8 cellular contexts compared by ENCODE assay signal in the genomic region with DNA sequence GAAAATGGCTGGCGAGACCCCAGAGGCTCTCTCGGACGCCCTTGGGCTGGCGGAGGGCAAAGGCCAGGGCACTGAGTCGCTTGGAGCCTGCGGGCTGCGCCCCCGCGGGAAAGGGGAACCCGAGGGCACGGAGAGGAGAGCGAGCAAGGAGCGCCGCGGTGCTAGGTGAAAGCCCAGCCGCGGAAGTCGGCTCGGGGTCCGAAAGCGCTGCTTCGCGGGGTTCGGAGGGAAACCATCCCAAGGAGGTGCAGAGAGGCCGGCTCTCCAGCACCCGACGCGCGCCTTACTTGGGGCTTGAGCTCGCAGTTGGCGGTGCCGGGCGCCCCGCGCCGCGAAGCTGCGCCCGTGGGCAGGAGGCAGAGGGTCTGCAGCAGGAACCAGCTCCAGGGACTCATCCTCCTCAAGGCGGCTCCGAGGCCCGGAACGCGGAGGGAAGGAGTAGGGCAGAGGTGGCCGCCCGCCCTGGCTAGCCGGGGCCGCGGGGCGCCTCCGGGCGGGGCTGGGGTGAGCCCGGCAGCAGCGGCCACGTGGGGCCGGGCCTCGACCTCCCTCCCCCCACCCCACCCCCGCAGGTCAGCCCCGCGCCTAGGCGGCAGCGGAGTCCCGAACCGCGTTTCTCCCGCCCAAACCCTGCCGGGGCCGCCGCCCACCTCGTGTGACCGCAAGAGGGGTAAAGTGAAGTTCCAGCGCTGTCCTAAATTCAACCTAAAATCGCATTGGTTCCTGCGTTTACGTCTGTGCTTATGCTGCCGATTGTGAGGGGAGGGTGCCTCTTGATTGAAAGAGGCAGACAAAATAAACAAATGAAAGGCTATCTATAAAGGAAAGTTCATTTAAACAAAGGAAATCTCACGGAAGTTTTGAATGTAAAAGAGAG. TPM values are rescaled to one million over a fixed set of nuclear protein-coding genes. Genes with fewer than 3 reads are reported as not detected.
A peak's percentile ranks its signal among the peaks of the same experiment; 100 is the strongest.
DNase-seq lines count a peak whose midpoint lies in the region; ATAC-seq and TF ChIP-seq lines count a peak whose summit lies in the region.

TRABD2A (minus strand) TSS at position 440 of the 877 bp plus-strand sequence; CDS start at position 395, 45 bp downstream.

- peak within 1 kb of the TSS; percentile 90 for H3K4me3 Mint-ChIP-seq in activated T-cell treated with anti-CD3 and anti-CD28 coated beads, Interleukin-2, amount 50 U/mL, for 4 hours
- H3K4me3 Mint-ChIP-seq in progenitor cell of endocrine pancreas (ENCODE audit: low read depth), result peak within 1 kb of the TSS; percentile 79

- peak within 1 kb of the TSS; percentile 34 for H3K4me3 ChIP-seq in LNCaP clone FGC (ENCODE audit: low read depth, low read length)

- no peaks in the 10 kb centered on the region for H3K9me3 Mint-ChIP-seq in activated T-cell treated with anti-CD3 and anti-CD28 coated beads, Interleukin-2, amount 50 U/mL, for 4 hours
- no peaks in the 10 kb centered on the region for H3K9me3 Mint-ChIP-seq in progenitor cell of endocrine pancreas (ENCODE audit: low read depth)

- DNase-seq in DMS114 treated with DMSO at 0.1 percent for 48 hours (lab: John Stamatoyannopoulos, UW; ENCODE audit: unreplicated experiment), result peak; percentile 36
- DNase-seq in LNCaP clone FGC (ENCODE audit: low read depth), result no peak
- peak; percentile 48 for DNase-seq in activated T-cell treated with anti-CD3 and anti-CD28 coated beads, Interleukin-2, amount 50 U/mL, for 4 hours
- DNase-seq in foreskin keratinocyte, result peak in 1 of 2 donors; percentile 4
- DNase-seq in progenitor cell of endocrine pancreas (ENCODE audit: low spot score, unreplicated experiment), result no peak
- no peak for DNase-seq in inferior parietal cortex (ENCODE audit: extremely low spot score)

- no peaks in the 10 kb centered on the region for H3K27me3 Mint-ChIP-seq in activated T-cell treated with anti-CD3 and anti-CD28 coated beads, Interleukin-2, amount 50 U/mL, for 4 hours (ENCODE audit: low read depth)
- H3K27me3 Mint-ChIP-seq in progenitor cell of endocrine pancreas, result peaks cover 94% of the 10 kb centered on the region

- H3K27ac Mint-ChIP-seq in progenitor cell of endocrine pancreas, result peak within 1 kb of the TSS; percentile 23

- H3K4me1 ChIP-seq in foreskin keratinocyte, result peaks cover 4% of the 10 kb centered on the region

- peak; percentile 44 to 45 for ATAC-seq in activated T-cell treated with anti-CD3 and anti-CD28 coated beads, Interleukin-2, amount 50 U/mL, for 4 hours
- peak; percentile 8 for ATAC-seq in foreskin keratinocyte
- no peak for ATAC-seq in GM18520 (IDR thresholded peaks at IDR 0.05; ENCODE audit: unreplicated experiment)
- no peak for ATAC-seq in GM21381 (IDR thresholded peaks at IDR 0.05; ENCODE audit: unreplicated experiment)

- peaks cover 61% of the 10 kb centered on the region for H3K27me3 ChIP-seq in foreskin keratinocyte

- peaks cover 54% of the 10 kb centered on the region for H3K4me1 Mint-ChIP-seq in activated T-cell treated with anti-CD3 and anti-CD28 coated beads, Interleukin-2, amount 50 U/mL, for 4 hours (ENCODE audit: low read depth)
- peaks cover 19% of the 10 kb centered on the region for H3K4me1 Mint-ChIP-seq in progenitor cell of endocrine pancreas (ENCODE audit: low read depth)

- peaks cover 3% of the 10 kb centered on the region for H3K36me3 Mint-ChIP-seq in activated T-cell treated with anti-CD3 and anti-CD28 coated beads, Interleukin-2, amount 50 U/mL, for 4 hours (ENCODE audit: insufficient read depth)
- no peaks in the 10 kb centered on the region for H3K36me3 Mint-ChIP-seq in progenitor cell of endocrine pancreas (ENCODE audit: insufficient read depth)

- TF ChIP-seq CTCF in LNCaP clone FGC (IDR thresholded peaks at IDR 0.05; ENCODE audit: control insufficient read depth, extremely low read depth, insufficient read depth) (no peak), foreskin keratinocyte (conservative IDR thresholded peaks at IDR 0.05) (no peak), progenitor cell of endocrine pancreas (IDR thresholded peaks at IDR 0.05; ENCODE audit: unreplicated experiment) (no peak)

- H3K27ac ChIP-seq in foreskin keratinocyte, result no peak within 1 kb of the TSS

RNA-seq across cellular contexts. Expression of gene TRABD2A, which starts in this region (rescaled TPM):
- 10 to 100 TPM; 21.2 to 29.4 (median 22.2) TPM for total RNA-seq in activated T-cell treated with anti-CD3 and anti-CD28 coated beads, Interleukin-2, amount 50 U/mL, for 4 hours
- 1.1 and 1.5 TPM in 2 replicates for total RNA-seq in foreskin keratinocyte
- polyA plus RNA-seq in foreskin keratinocyte, result 0.45 and 1.6 TPM in 2 replicates
- 1.4 and 2.0 TPM in 2 replicates for total RNA-seq in progenitor cell of endocrine pancreas

Comparison
In these comparisons a context has a peak if more than half of its experiments do, and no peak if none do; other contexts are left out.
1. DNase-seq: peak in DMS114 treated with DMSO at 0.1 percent for 48 hours (single experiment) and activated T-cell treated with anti-CD3 and anti-CD28 coated beads, Interleukin-2, amount 50 U/mL, for 4 hours (single experiment); none in LNCaP clone FGC (single experiment), progenitor cell of endocrine pancreas (single experiment) and inferior parietal cortex (single experiment).
2. ATAC-seq: peak in activated T-cell treated with anti-CD3 and anti-CD28 coated beads, Interleukin-2, amount 50 U/mL, for 4 hours (2 of 2) and foreskin keratinocyte (single experiment); none in GM18520 (single experiment) and GM21381 (single experiment).